In the genomic region with DNA sequence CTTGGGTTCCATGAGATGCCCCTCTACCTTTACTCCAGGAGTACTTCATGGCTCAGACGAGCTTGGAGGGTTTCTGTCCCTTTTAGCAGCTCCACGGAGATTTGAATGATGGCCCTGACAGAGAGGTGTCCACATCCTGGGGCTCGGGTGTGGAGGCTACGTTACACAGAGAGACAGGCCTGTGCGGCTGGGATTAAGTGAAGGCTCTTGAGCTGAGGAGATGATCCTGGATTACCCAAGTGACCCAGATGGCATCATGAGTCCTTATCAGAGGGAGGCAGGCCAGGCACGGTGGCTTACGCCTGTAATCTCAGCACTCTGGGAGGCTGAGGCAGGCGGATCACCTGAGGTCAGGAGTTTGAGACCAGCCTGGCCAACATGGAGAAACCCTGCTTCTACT, we compare ENCODE assay signal across 17 cellular contexts.
"Had no signal": no experiment of that assay in that cellular context is flagged by ENCODE, and none has a peak within 500 bp of the region (broad histone marks: within the 10 kb centered on the region; RNA-seq: fewer than 3 reads in every experiment).

No MANE protein-coding gene starts in this region.

- DNase-seq: activated CD4-positive, alpha-beta T cell treated with anti-CD3 and anti-CD28 coated beads for 36 hours; activated CD8-positive, alpha-beta memory T cell treated with anti-CD3 and anti-CD28 coated beads for 24 hours; activated naive CD4-positive, alpha-beta T cell treated with anti-CD3 and anti-CD28 coated beads, Interleukin-2, amount 50 U/mL, for 16 hours; cerebellar nuclear complex; dermis blood vessel endothelial cell; endodermal cell; left cardiac atrium; nephron progenitor cell; retina; stimulated activated naive CD4-positive, alpha-beta T cell treated with Interleukin-2 at 50 U/mL for 16 hours; SW 1271; T1000 had no signal

- H3K27ac Mint-ChIP-seq: activated CD4-positive, alpha-beta T cell treated with anti-CD3 and anti-CD28 coated beads for 36 hours; endodermal cell; nephron progenitor cell; type B pancreatic cell had no signal

- H3K9me3 ChIP-seq: SJSA1, suprapubic skin had no signal

- H3K27ac ChIP-seq: parathyroid adenoma, SJSA1, VCaP had no signal

- H3K9me3 Mint-ChIP-seq: endodermal cell, nephron progenitor cell, type B pancreatic cell had no signal

- H3K4me1 ChIP-seq: parathyroid adenoma had no signal

- H3K27me3 ChIP-seq: SJSA1, suprapubic skin had no signal

- H3K4me1 Mint-ChIP-seq: endodermal cell had no signal

- H3K4me3 ChIP-seq: SJSA1, suprapubic skin had no signal

- H3K4me3 Mint-ChIP-seq: activated CD4-positive, alpha-beta T cell treated with anti-CD3 and anti-CD28 coated beads for 36 hours; endodermal cell; nephron progenitor cell; type B pancreatic cell had no signal

- H3K27me3 Mint-ChIP-seq: activated CD4-positive, alpha-beta T cell treated with anti-CD3 and anti-CD28 coated beads for 36 hours; type B pancreatic cell had no signal

- ATAC-seq: activated CD4-positive, alpha-beta T cell treated with anti-CD3 and anti-CD28 coated beads for 36 hours; left cardiac atrium had no signal
